30 cellular contexts compared by ENCODE assay signal in the genomic region with DNA sequence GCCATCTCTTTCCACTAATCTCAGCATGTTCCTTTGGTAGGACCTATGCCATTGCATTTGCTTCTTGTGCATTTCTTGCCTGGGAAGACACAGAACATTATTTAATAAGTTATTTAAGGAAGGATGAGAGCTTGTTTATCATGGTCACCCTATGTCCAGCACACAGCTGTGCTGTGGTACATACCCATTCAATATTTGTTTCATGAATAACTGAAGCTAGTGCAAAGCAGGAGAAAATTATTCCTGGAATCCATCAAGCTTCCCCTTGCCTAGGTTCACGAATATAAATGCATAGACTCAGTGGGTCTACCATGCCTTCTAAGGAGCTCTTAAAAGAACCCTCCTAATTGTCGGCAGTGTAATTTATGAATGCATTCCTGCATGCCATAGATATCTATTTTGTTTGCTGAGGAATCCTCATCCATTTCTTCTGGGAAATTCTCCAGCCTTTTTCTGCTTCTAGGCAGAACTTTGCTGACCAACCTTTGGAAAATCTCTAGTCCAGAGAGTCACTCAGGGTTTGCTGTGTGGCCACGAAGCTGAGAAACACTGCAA.
"Had no signal": no experiment of that assay in that cellular context is flagged by ENCODE, and none has a peak within 500 bp of the region (broad histone marks: within the 10 kb centered on the region; RNA-seq: fewer than 3 reads in every experiment).

No MANE protein-coding gene starts in this region.

- H3K27me3 ChIP-seq: colonic mucosa, esophagus squamous epithelium, ovary, sigmoid colon, spleen, testis, tibial artery, upper lobe of left lung had no signal

- H3K4me3 Mint-ChIP-seq: dendritic cell treated with granulocyte-macrophage colony-stimulating factor and Interleukin-4, amounts not matched to agents 40 ng/mL and 50 ng/mL, for 4 days; endodermal cell; immature natural killer cell; memory B cell; naive thymus-derived CD8-positive, alpha-beta T cell; nephron progenitor cell; stimulated activated memory B cell treated with anti-CD40 and anti-IgM and Interleukin-4, amounts not matched to agents 10 μg/mL and 1 μg/mL and 100 μg/mL, for 72 hours had no signal

- ATAC-seq: left lobe of liver; naive thymus-derived CD8-positive, alpha-beta T cell; psoas muscle; right cardiac atrium; stimulated activated memory B cell treated with anti-CD40 and anti-IgM and Interleukin-4, amounts not matched to agents 10 μg/mL and 1 μg/mL and 100 μg/mL, for 72 hours; stimulated activated naive CD8-positive, alpha-beta T cell treated with anti-CD3 and anti-CD28 coated beads, Interleukin-15, Interleukin-2, amounts not matched to agents 100 U/mL and 50 U/mL, for 24 hours had no signal

- FAIRE-seq: keratinocyte, urothelium cell line had no signal

- H3K27me3 Mint-ChIP-seq: dendritic cell treated with granulocyte-macrophage colony-stimulating factor and Interleukin-4, amounts not matched to agents 40 ng/mL and 50 ng/mL, for 4 days; memory B cell; stimulated activated memory B cell treated with anti-CD40 and anti-IgM and Interleukin-4, amounts not matched to agents 10 μg/mL and 1 μg/mL and 100 μg/mL, for 72 hours had no signal

- H3K4me3 ChIP-seq: colonic mucosa, esophagus squamous epithelium, lung, ovary, psoas muscle, sigmoid colon, skin epidermis, spleen, testis, tibial artery, upper lobe of left lung had no signal

- H3K4me1 ChIP-seq: colonic mucosa, esophagus squamous epithelium, psoas muscle, sigmoid colon, spleen, testis, tibial artery, upper lobe of left lung had no signal

- H3K36me3 Mint-ChIP-seq: immature natural killer cell; memory B cell; naive thymus-derived CD8-positive, alpha-beta T cell; stimulated activated memory B cell treated with anti-CD40 and anti-IgM and Interleukin-4, amounts not matched to agents 10 μg/mL and 1 μg/mL and 100 μg/mL, for 72 hours had no signal

- H3K9me3 Mint-ChIP-seq: dendritic cell treated with granulocyte-macrophage colony-stimulating factor and Interleukin-4, amounts not matched to agents 40 ng/mL and 50 ng/mL, for 4 days; nephron progenitor cell had no signal

- H3K36me3 ChIP-seq: colonic mucosa, esophagus squamous epithelium, ovary, sigmoid colon, spleen, tibial artery, upper lobe of left lung had no signal

- DNase-seq: colonic mucosa; effector CD8-positive, alpha-beta T cell; esophagus squamous epithelium; foreskin melanocyte; hypothalamus; immature natural killer cell; naive thymus-derived CD8-positive, alpha-beta T cell; nephron progenitor cell; nucleus accumbens; ovary; posterior cingulate gyrus; psoas muscle; right cardiac atrium; sigmoid colon; spleen; stimulated activated CD4-positive, alpha-beta T cell treated with anti-CD3 and anti-CD28 coated beads, Interleukin-4, amount 100 ng/mL, for 4 hours; stimulated activated naive CD8-positive, alpha-beta T cell treated with anti-CD3 and anti-CD28 coated beads, Interleukin-15, Interleukin-2, amounts not matched to agents 100 U/mL and 50 U/mL, for 24 hours; substantia nigra; testis; tibial artery; upper lobe of left lung had no signal

- H3K27ac ChIP-seq: colonic mucosa, esophagus squamous epithelium, ovary, psoas muscle, sigmoid colon, skin epidermis, spleen, testis, tibial artery, upper lobe of left lung had no signal

- H3K4me1 Mint-ChIP-seq: immature natural killer cell; memory B cell; naive thymus-derived CD8-positive, alpha-beta T cell; nephron progenitor cell; stimulated activated memory B cell treated with anti-CD40 and anti-IgM and Interleukin-4, amounts not matched to agents 10 μg/mL and 1 μg/mL and 100 μg/mL, for 72 hours had no signal

- H3K27ac Mint-ChIP-seq: dendritic cell treated with granulocyte-macrophage colony-stimulating factor and Interleukin-4, amounts not matched to agents 40 ng/mL and 50 ng/mL, for 4 days; endodermal cell; immature natural killer cell; memory B cell; naive thymus-derived CD8-positive, alpha-beta T cell; nephron progenitor cell; stimulated activated memory B cell treated with anti-CD40 and anti-IgM and Interleukin-4, amounts not matched to agents 10 μg/mL and 1 μg/mL and 100 μg/mL, for 72 hours had no signal

- H3K9me3 ChIP-seq: colonic mucosa, esophagus squamous epithelium, ovary, psoas muscle, sigmoid colon, spleen, testis, tibial artery, upper lobe of left lung had no signal
